1 cellular context compared by ENCODE assay signal in the genomic region with DNA sequence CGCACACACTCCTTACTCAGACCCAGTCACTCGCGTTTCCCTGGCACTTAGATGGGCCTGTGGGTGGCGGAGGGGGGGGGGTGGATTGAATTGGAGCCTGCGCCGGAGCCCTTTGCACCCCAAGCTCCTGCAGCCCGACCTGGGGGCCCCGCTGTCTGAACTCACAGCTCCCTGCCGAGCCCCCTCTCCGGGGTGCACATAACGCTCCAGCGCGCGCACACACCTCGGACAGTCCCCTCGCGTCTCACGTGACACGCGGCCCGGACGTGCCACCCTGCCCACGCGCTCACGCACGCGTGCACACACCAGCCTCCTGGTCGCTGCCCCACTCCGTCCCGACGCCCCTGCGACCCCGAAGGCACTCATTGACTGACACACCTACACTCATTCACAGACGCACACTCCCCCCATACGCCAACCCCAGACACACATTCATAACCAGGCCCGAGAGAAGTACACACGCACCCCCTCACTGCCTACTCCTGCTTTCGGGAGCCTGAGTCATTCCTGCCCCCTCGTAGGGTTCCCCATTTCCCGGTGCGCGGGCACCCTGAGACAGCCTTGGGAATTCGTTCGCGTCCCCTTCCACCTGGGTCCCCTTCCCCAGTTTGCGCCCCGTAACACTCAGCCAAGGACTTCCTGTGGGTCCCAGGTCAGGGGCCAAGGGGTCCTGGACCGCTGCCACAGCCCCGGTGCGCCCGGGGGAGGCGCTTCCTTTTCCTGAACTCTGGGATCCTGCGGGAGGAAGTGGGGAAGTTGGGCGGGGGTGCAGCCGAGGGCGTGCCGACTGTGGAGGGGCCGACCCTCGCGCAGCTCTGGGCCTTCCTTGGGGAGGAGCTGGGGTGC.
TF ChIP-seq lines count a peak whose summit lies in the region.

No MANE protein-coding gene starts in this region.

TF ChIP-seq in HepG2, 621 proteins besides CTCF, POLR2A, EP300 and RAD21 (continued from another document and continues in another):
- TF ChIP-seq, protein P1, sequence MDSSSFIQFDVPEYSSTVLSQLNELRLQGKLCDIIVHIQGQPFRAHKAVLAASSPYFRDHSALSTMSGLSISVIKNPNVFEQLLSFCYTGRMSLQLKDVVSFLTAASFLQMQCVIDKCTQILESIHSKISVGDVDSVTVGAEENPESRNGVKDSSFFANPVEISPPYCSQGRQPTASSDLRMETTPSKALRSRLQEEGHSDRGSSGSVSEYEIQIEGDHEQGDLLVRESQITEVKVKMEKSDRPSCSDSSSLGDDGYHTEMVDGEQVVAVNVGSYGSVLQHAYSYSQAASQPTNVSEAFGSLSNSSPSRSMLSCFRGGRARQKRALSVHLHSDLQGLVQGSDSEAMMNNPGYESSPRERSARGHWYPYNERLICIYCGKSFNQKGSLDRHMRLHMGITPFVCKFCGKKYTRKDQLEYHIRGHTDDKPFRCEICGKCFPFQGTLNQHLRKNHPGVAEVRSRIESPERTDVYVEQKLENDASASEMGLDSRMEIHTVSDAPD (CRISPR knock-in tag; IDR thresholded peaks at IDR 0.05): no peak
- TF ChIP-seq ZFYVE20 (CRISPR knock-in tag; IDR thresholded peaks at IDR 0.05; ENCODE audit: borderline replicate concordance, low read depth) (no peak), HIVEP1 (CRISPR knock-in tag; IDR thresholded peaks at IDR 0.05) (peak; percentile 48; the same call in 1 of the 2 replicates), NONO (IDR thresholded peaks at IDR 0.05) (no peak), NONO (CRISPR knock-in tag; conservative IDR thresholded peaks at IDR 0.05) (no peak), ZNF180 (CRISPR knock-in tag; IDR thresholded peaks at IDR 0.05; ENCODE audit: borderline replicate concordance, low read depth) (no peak), REPIN1 (CRISPR knock-in tag; IDR thresholded peaks at IDR 0.05; ENCODE audit: borderline replicate concordance, low read depth) (no peak), AHR (CRISPR knock-in tag; IDR thresholded peaks at IDR 0.05) (no peak), NRL (CRISPR knock-in tag; IDR thresholded peaks at IDR 0.05; ENCODE audit: borderline replicate concordance) (no peak), ATRX (CRISPR knock-in tag; IDR thresholded peaks at IDR 0.05; ENCODE audit: borderline replicate concordance) (no peak), ZNF432 (CRISPR knock-in tag; IDR thresholded peaks at IDR 0.05; ENCODE audit: borderline replicate concordance) (no peak), ZNF615 (CRISPR knock-in tag; IDR thresholded peaks at IDR 0.05; ENCODE audit: borderline replicate concordance) (no peak), ZNF816 (CRISPR knock-in tag; IDR thresholded peaks at IDR 0.05; ENCODE audit: borderline replicate concordance) (no peak), NFKBIZ (CRISPR knock-in tag; IDR thresholded peaks at IDR 0.05) (no peak), ZNF329 (CRISPR knock-in tag; IDR thresholded peaks at IDR 0.05; ENCODE audit: low read depth) (no peak), FIP1L1 (IDR thresholded peaks at IDR 0.05; ENCODE audit: borderline replicate concordance, insufficient read depth, low read depth, low read length) (no peak), MEIS2 (CRISPR knock-in tag; IDR thresholded peaks at IDR 0.05) (no peak), SMYD3 (CRISPR knock-in tag; IDR thresholded peaks at IDR 0.05) (no peak), MTF2 (CRISPR knock-in tag; IDR thresholded peaks at IDR 0.05; ENCODE audit: borderline replicate concordance) (no peak), ZNF547 (CRISPR knock-in tag; IDR thresholded peaks at IDR 0.05) (no peak), ZNF678 (CRISPR knock-in tag; IDR thresholded peaks at IDR 0.05) (no peak), KLF13 (CRISPR knock-in tag; IDR thresholded peaks at IDR 0.05) (no peak), ZNF30 (CRISPR knock-in tag; IDR thresholded peaks at IDR 0.05) (no peak), SPEN (CRISPR knock-in tag; IDR thresholded peaks at IDR 0.05; ENCODE audit: low read depth) (no peak; the same call in 1 of the 2 replicates)
- TF ChIP-seq, protein P2, sequence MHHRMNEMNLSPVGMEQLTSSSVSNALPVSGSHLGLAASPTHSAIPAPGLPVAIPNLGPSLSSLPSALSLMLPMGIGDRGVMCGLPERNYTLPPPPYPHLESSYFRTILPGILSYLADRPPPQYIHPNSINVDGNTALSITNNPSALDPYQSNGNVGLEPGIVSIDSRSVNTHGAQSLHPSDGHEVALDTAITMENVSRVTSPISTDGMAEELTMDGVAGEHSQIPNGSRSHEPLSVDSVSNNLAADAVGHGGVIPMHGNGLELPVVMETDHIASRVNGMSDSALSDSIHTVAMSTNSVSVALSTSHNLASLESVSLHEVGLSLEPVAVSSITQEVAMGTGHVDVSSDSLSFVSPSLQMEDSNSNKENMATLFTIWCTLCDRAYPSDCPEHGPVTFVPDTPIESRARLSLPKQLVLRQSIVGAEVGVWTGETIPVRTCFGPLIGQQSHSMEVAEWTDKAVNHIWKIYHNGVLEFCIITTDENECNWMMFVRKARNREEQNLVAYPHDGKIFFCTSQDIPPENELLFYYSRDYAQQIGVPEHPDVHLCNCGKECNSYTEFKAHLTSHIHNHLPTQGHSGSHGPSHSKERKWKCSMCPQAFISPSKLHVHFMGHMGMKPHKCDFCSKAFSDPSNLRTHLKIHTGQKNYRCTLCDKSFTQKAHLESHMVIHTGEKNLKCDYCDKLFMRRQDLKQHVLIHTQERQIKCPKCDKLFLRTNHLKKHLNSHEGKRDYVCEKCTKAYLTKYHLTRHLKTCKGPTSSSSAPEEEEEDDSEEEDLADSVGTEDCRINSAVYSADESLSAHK (CRISPR knock-in tag; IDR thresholded peaks at IDR 0.05; ENCODE audit: borderline replicate concordance): no peak
- TF ChIP-seq, protein P3, sequence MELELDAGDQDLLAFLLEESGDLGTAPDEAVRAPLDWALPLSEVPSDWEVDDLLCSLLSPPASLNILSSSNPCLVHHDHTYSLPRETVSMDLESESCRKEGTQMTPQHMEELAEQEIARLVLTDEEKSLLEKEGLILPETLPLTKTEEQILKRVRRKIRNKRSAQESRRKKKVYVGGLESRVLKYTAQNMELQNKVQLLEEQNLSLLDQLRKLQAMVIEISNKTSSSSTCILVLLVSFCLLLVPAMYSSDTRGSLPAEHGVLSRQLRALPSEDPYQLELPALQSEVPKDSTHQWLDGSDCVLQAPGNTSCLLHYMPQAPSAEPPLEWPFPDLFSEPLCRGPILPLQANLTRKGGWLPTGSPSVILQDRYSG (CRISPR knock-in tag; IDR thresholded peaks at IDR 0.05): no peak
- TF ChIP-seq, protein P4, sequence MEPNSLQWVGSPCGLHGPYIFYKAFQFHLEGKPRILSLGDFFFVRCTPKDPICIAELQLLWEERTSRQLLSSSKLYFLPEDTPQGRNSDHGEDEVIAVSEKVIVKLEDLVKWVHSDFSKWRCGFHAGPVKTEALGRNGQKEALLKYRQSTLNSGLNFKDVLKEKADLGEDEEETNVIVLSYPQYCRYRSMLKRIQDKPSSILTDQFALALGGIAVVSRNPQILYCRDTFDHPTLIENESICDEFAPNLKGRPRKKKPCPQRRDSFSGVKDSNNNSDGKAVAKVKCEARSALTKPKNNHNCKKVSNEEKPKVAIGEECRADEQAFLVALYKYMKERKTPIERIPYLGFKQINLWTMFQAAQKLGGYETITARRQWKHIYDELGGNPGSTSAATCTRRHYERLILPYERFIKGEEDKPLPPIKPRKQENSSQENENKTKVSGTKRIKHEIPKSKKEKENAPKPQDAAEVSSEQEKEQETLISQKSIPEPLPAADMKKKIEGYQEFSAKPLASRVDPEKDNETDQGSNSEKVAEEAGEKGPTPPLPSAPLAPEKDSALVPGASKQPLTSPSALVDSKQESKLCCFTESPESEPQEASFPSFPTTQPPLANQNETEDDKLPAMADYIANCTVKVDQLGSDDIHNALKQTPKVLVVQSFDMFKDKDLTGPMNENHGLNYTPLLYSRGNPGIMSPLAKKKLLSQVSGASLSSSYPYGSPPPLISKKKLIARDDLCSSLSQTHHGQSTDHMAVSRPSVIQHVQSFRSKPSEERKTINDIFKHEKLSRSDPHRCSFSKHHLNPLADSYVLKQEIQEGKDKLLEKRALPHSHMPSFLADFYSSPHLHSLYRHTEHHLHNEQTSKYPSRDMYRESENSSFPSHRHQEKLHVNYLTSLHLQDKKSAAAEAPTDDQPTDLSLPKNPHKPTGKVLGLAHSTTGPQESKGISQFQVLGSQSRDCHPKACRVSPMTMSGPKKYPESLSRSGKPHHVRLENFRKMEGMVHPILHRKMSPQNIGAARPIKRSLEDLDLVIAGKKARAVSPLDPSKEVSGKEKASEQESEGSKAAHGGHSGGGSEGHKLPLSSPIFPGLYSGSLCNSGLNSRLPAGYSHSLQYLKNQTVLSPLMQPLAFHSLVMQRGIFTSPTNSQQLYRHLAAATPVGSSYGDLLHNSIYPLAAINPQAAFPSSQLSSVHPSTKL (CRISPR knock-in tag; IDR thresholded peaks at IDR 0.05): no peak
- TF ChIP-seq, protein P5, sequence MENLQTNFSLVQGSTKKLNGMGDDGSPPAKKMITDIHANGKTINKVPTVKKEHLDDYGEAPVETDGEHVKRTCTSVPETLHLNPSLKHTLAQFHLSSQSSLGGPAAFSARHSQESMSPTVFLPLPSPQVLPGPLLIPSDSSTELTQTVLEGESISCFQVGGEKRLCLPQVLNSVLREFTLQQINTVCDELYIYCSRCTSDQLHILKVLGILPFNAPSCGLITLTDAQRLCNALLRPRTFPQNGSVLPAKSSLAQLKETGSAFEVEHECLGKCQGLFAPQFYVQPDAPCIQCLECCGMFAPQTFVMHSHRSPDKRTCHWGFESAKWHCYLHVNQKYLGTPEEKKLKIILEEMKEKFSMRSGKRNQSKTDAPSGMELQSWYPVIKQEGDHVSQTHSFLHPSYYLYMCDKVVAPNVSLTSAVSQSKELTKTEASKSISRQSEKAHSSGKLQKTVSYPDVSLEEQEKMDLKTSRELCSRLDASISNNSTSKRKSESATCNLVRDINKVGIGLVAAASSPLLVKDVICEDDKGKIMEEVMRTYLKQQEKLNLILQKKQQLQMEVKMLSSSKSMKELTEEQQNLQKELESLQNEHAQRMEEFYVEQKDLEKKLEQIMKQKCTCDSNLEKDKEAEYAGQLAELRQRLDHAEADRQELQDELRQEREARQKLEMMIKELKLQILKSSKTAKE (CRISPR knock-in tag; IDR thresholded peaks at IDR 0.05; ENCODE audit: borderline replicate concordance): no peak
- TF ChIP-seq, protein P6, sequence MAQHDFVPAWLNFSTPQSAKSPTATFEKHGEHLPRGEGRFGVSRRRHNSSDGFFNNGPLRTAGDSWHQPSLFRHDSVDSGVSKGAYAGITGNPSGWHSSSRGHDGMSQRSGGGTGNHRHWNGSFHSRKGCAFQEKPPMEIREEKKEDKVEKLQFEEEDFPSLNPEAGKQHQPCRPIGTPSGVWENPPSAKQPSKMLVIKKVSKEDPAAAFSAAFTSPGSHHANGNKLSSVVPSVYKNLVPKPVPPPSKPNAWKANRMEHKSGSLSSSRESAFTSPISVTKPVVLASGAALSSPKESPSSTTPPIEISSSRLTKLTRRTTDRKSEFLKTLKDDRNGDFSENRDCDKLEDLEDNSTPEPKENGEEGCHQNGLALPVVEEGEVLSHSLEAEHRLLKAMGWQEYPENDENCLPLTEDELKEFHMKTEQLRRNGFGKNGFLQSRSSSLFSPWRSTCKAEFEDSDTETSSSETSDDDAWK (CRISPR knock-in tag; IDR thresholded peaks at IDR 0.05): no peak
- TF ChIP-seq, protein P7, sequence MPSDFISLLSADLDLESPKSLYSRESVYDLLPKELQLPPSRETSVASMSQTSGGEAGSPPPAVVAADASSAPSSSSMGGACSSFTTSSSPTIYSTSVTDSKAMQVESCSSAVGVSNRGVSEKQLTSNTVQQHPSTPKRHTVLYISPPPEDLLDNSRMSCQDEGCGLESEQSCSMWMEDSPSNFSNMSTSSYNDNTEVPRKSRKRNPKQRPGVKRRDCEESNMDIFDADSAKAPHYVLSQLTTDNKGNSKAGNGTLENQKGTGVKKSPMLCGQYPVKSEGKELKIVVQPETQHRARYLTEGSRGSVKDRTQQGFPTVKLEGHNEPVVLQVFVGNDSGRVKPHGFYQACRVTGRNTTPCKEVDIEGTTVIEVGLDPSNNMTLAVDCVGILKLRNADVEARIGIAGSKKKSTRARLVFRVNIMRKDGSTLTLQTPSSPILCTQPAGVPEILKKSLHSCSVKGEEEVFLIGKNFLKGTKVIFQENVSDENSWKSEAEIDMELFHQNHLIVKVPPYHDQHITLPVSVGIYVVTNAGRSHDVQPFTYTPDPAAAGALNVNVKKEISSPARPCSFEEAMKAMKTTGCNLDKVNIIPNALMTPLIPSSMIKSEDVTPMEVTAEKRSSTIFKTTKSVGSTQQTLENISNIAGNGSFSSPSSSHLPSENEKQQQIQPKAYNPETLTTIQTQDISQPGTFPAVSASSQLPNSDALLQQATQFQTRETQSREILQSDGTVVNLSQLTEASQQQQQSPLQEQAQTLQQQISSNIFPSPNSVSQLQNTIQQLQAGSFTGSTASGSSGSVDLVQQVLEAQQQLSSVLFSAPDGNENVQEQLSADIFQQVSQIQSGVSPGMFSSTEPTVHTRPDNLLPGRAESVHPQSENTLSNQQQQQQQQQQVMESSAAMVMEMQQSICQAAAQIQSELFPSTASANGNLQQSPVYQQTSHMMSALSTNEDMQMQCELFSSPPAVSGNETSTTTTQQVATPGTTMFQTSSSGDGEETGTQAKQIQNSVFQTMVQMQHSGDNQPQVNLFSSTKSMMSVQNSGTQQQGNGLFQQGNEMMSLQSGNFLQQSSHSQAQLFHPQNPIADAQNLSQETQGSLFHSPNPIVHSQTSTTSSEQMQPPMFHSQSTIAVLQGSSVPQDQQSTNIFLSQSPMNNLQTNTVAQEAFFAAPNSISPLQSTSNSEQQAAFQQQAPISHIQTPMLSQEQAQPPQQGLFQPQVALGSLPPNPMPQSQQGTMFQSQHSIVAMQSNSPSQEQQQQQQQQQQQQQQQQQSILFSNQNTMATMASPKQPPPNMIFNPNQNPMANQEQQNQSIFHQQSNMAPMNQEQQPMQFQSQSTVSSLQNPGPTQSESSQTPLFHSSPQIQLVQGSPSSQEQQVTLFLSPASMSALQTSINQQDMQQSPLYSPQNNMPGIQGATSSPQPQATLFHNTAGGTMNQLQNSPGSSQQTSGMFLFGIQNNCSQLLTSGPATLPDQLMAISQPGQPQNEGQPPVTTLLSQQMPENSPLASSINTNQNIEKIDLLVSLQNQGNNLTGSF (CRISPR knock-in tag; IDR thresholded peaks at IDR 0.05): no peak
- TF ChIP-seq, protein P8, sequence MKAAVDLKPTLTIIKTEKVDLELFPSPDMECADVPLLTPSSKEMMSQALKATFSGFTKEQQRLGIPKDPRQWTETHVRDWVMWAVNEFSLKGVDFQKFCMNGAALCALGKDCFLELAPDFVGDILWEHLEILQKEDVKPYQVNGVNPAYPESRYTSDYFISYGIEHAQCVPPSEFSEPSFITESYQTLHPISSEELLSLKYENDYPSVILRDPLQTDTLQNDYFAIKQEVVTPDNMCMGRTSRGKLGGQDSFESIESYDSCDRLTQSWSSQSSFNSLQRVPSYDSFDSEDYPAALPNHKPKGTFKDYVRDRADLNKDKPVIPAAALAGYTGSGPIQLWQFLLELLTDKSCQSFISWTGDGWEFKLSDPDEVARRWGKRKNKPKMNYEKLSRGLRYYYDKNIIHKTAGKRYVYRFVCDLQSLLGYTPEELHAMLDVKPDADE (CRISPR knock-in tag; IDR thresholded peaks at IDR 0.05): no peak
- TF ChIP-seq, protein P9, sequence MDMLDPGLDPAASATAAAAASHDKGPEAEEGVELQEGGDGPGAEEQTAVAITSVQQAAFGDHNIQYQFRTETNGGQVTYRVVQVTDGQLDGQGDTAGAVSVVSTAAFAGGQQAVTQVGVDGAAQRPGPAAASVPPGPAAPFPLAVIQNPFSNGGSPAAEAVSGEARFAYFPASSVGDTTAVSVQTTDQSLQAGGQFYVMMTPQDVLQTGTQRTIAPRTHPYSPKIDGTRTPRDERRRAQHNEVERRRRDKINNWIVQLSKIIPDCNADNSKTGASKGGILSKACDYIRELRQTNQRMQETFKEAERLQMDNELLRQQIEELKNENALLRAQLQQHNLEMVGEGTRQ (IDR thresholded peaks at IDR 0.05; ENCODE audit: low read depth, low read length): peak; percentile 7; the same call in 1 of the 2 replicates
- TF ChIP-seq, protein P9 (CRISPR knock-in tag; IDR thresholded peaks at IDR 0.05; ENCODE audit: borderline replicate concordance): no peak
